ENCODE assay signal across 15 cellular contexts in genomic region chr5:108634951-108635288, GRCh38.
DNase-seq lines count a peak whose midpoint lies in the region; ATAC-seq and TF ChIP-seq lines count a peak whose summit lies in the region.
"Had no signal": no experiment of that assay in that cellular context is flagged by ENCODE, and none has a peak within 500 bp of the region (broad histone marks: within the 10 kb centered on the region; RNA-seq: fewer than 3 reads in every experiment).

No MANE protein-coding gene starts in this region.

- TF ChIP-seq EP300 in transverse colon (IDR thresholded peaks at IDR 0.05; ENCODE audit: low read depth), result no peak

- no peak overlapping the region for H3K27ac Mint-ChIP-seq in activated naive CD4-positive, alpha-beta T cell treated with anti-CD3 and anti-CD28 coated beads, Interleukin-2, amount 10 ng/mL, durations not matched to agents 7 days and 5 days
- H3K27ac Mint-ChIP-seq in activated CD8-positive, alpha-beta T cell treated with anti-CD3 and anti-CD28 coated beads for 36 hours, result no peak overlapping the region
- H3K27ac Mint-ChIP-seq: activated CD4-positive, alpha-beta T cell treated with anti-CD3 and anti-CD28 coated beads, Interleukin-2, amount 10 ng/mL, durations not matched to agents 7 days and 5 days; mesothelial cell of epicardium had no signal

- H3K4me1 Mint-ChIP-seq in activated naive CD4-positive, alpha-beta T cell treated with anti-CD3 and anti-CD28 coated beads, Interleukin-2, amount 10 ng/mL, durations not matched to agents 7 days and 5 days, result no peaks in the 10 kb centered on the region
- peaks cover 4% of the 10 kb centered on the region for H3K4me1 Mint-ChIP-seq in activated CD8-positive, alpha-beta T cell treated with anti-CD3 and anti-CD28 coated beads for 36 hours (ENCODE audit: low read depth)
- H3K4me1 Mint-ChIP-seq: activated CD4-positive, alpha-beta T cell treated with anti-CD3 and anti-CD28 coated beads, Interleukin-2, amount 10 ng/mL, durations not matched to agents 7 days and 5 days had no signal

- H3K27ac ChIP-seq in GM23248 (no peak overlapping the region), transverse colon (no peak overlapping the region)
- H3K27ac ChIP-seq: gastroesophageal sphincter, parathyroid adenoma had no signal

- no peaks in the 10 kb centered on the region for H3K36me3 ChIP-seq in GM06990 (ENCODE audit: control insufficient read depth, insufficient read depth, low read length)
- H3K36me3 ChIP-seq in GM23248 (ENCODE audit: low read depth), result no peaks in the 10 kb centered on the region
- H3K36me3 ChIP-seq in transverse colon, result no peaks in the 10 kb centered on the region
- H3K36me3 ChIP-seq: gastroesophageal sphincter had no signal

- intact Hi-C loops in transverse colon (cut with DNase I; ENCODE audit: low total_unique reads), result no loop called here
- intact Hi-C loops in activated CD8-positive, alpha-beta T cell treated with anti-CD3 and anti-CD28 coated beads for 36 hours (cut with micrococcal nuclease), result no loop called here

- ATAC-seq in GM19023 (IDR thresholded peaks at IDR 0.05; ENCODE audit: unreplicated experiment), result peak; percentile 72
- ATAC-seq in HG03280 (IDR thresholded peaks at IDR 0.05; ENCODE audit: unreplicated experiment), result peak; percentile 50
- ATAC-seq in activated CD8-positive, alpha-beta T cell treated with anti-CD3 and anti-CD28 coated beads for 36 hours, result no peak
- ATAC-seq: gastroesophageal sphincter had no signal

- H3K4me1 ChIP-seq in GM23248 (ENCODE audit: insufficient read depth) (peaks cover 15% of the 10 kb centered on the region), transverse colon (no peaks in the 10 kb centered on the region)
- H3K4me1 ChIP-seq: gastroesophageal sphincter, parathyroid adenoma had no signal

- TF ChIP-seq CTCF in GM06990 (IDR thresholded peaks at IDR 0.05; ENCODE audit: insufficient read depth, low read length, poor library complexity, severe bottlenecking) (no peak), transverse colon (IDR thresholded peaks at IDR 0.05) (no peak)
- no peak for TF ChIP-seq CTCF in activated CD8-positive, alpha-beta T cell treated with anti-CD3 and anti-CD28 coated beads for 36 hours (IDR thresholded peaks at IDR 0.05)

- no peak overlapping the region for H3K4me3 Mint-ChIP-seq in activated naive CD4-positive, alpha-beta T cell treated with anti-CD3 and anti-CD28 coated beads, Interleukin-2, amount 10 ng/mL, durations not matched to agents 7 days and 5 days
- no peak overlapping the region for H3K4me3 Mint-ChIP-seq in activated CD8-positive, alpha-beta T cell treated with anti-CD3 and anti-CD28 coated beads for 36 hours
- H3K4me3 Mint-ChIP-seq: activated CD4-positive, alpha-beta T cell treated with anti-CD3 and anti-CD28 coated beads, Interleukin-2, amount 10 ng/mL, durations not matched to agents 7 days and 5 days; mesothelial cell of epicardium had no signal

- POLR2A ChIA-PET in activated CD8-positive, alpha-beta T cell treated with anti-CD3 and anti-CD28 coated beads for 36 hours (lab: Charles Lee), result no interaction called here

- no peak overlapping the region for H3K9ac ChIP-seq in GM23248
- H3K9ac ChIP-seq: parathyroid adenoma had no signal

- no peak for TF ChIP-seq POLR2A in transverse colon (IDR thresholded peaks at IDR 0.05)

- H3K4me3 ChIP-seq in GM06990 (replicated peaks; ENCODE audit: low read depth, low read length), result no peak overlapping the region
- no peak overlapping the region for H3K4me3 ChIP-seq in GM23248
- H3K4me3 ChIP-seq in transverse colon, result no peak overlapping the region
- H3K4me3 ChIP-seq: gastroesophageal sphincter had no signal

- DNase-seq in GM06990 (ENCODE audit: extremely low read depth, insufficient read length) (peak; percentile 55), GM23248 (peak; percentile 42), transverse colon (no peak)
- no peak for DNase-seq in activated T-cell treated with anti-CD3 and anti-CD28 coated beads, Interleukin-2, amount 50 U/mL, for 1 hour
- DNase-seq in activated naive CD4-positive, alpha-beta T cell treated with anti-CD3 and anti-CD28 coated beads, Interleukin-2, amount 10 ng/mL, durations not matched to agents 7 days and 5 days, result no peak
- no peak for DNase-seq in activated CD8-positive, alpha-beta T cell treated with anti-CD3 and anti-CD28 coated beads for 36 hours
- DNase-seq: activated CD4-positive, alpha-beta T cell treated with anti-CD3 and anti-CD28 coated beads, Interleukin-2, amount 10 ng/mL, durations not matched to agents 7 days and 5 days; NCI-H1436 treated with DMSO at 0.1 percent for 48 hours; NCI-H526; T-helper 2 cell had no signal

- no peaks in the 10 kb centered on the region for H3K9me3 Mint-ChIP-seq in activated naive CD4-positive, alpha-beta T cell treated with anti-CD3 and anti-CD28 coated beads, Interleukin-2, amount 10 ng/mL, durations not matched to agents 7 days and 5 days
- H3K9me3 Mint-ChIP-seq in activated CD8-positive, alpha-beta T cell treated with anti-CD3 and anti-CD28 coated beads for 36 hours, result no peaks in the 10 kb centered on the region
- H3K9me3 Mint-ChIP-seq: activated CD4-positive, alpha-beta T cell treated with anti-CD3 and anti-CD28 coated beads, Interleukin-2, amount 10 ng/mL, durations not matched to agents 7 days and 5 days; mesothelial cell of epicardium had no signal

- H3K27me3 ChIP-seq in GM06990 (replicated peaks; ENCODE audit: control insufficient read depth, insufficient read depth, low read length) (no peaks in the 10 kb centered on the region), GM23248 (replicated peaks; ENCODE audit: insufficient read depth) (no peaks in the 10 kb centered on the region), transverse colon (no peaks in the 10 kb centered on the region)
- H3K27me3 ChIP-seq: gastroesophageal sphincter had no signal

- no peaks in the 10 kb centered on the region for H3K9me2 ChIP-seq in GM23248 (ENCODE audit: insufficient read depth)

- peaks cover 3% of the 10 kb centered on the region for H3K27me3 Mint-ChIP-seq in activated naive CD4-positive, alpha-beta T cell treated with anti-CD3 and anti-CD28 coated beads, Interleukin-2, amount 10 ng/mL, durations not matched to agents 7 days and 5 days
- no peaks in the 10 kb centered on the region for H3K27me3 Mint-ChIP-seq in activated CD8-positive, alpha-beta T cell treated with anti-CD3 and anti-CD28 coated beads for 36 hours

- 0 out of 2 replicates have a peak, but pooled peaks cover 10% of the 10 kb centered on the region for H3F3A ChIP-seq in GM23248 (ENCODE audit: insufficient read depth)

- H3K4me2 ChIP-seq in GM23248 (ENCODE audit: unreplicated experiment), result peak overlapping the region; percentile 11

- H2AFZ ChIP-seq in GM23248, result no peak overlapping the region
- H2AFZ ChIP-seq: parathyroid adenoma had no signal

- in situ Hi-C loops in GM23248 (cut with MboI), result no loop called here
- in situ Hi-C loops in transverse colon (cut with MboI; ENCODE audit: low pct_ligation_motif_present in 1 of 4, low pct_unique_long_range_greater_than_20kb in 1 of 4, low sequenced_read_pairs in 3 of 4), result no loop called here

- no peaks in the 10 kb centered on the region for H3K9me3 ChIP-seq in GM23248 (ENCODE audit: low read depth)
- no peaks in the 10 kb centered on the region for H3K9me3 ChIP-seq in transverse colon
- H3K9me3 ChIP-seq: gastroesophageal sphincter had no signal

- H3K36me3 Mint-ChIP-seq in activated naive CD4-positive, alpha-beta T cell treated with anti-CD3 and anti-CD28 coated beads, Interleukin-2, amount 10 ng/mL, durations not matched to agents 7 days and 5 days, result no peaks in the 10 kb centered on the region
- no peaks in the 10 kb centered on the region for H3K36me3 Mint-ChIP-seq in activated CD8-positive, alpha-beta T cell treated with anti-CD3 and anti-CD28 coated beads for 36 hours (ENCODE audit: low read depth)
- H3K36me3 Mint-ChIP-seq: mesothelial cell of epicardium had no signal

- H4K20me1 ChIP-seq in GM23248 (ENCODE audit: insufficient read depth), result no peaks in the 10 kb centered on the region

- no peaks in the 10 kb centered on the region for H3K79me2 ChIP-seq in GM23248 (ENCODE audit: insufficient read depth)
- H3K79me2 ChIP-seq: parathyroid adenoma had no signal

- CTCF ChIA-PET in activated naive CD4-positive, alpha-beta T cell treated with anti-CD3 and anti-CD28 coated beads, Interleukin-2, amount 10 ng/mL, durations not matched to agents 7 days and 5 days (lab: Charles Lee), result no interaction called here
- CTCF ChIA-PET in activated CD8-positive, alpha-beta T cell treated with anti-CD3 and anti-CD28 coated beads for 36 hours (lab: Charles Lee), result no interaction called here

Comparison
In these comparisons a context has a peak if more than half of its experiments do, and no peak if none do; other contexts are left out.
1. DNase-seq: peak in GM06990 (single experiment) and GM23248 (single experiment); none in activated T-cell treated with anti-CD3 and anti-CD28 coated beads, Interleukin-2, amount 50 U/mL, for 1 hour (single experiment), transverse colon (single experiment), activated naive CD4-positive, alpha-beta T cell treated with anti-CD3 and anti-CD28 coated beads, Interleukin-2, amount 10 ng/mL, durations not matched to agents 7 days and 5 days (single experiment) and activated CD8-positive, alpha-beta T cell treated with anti-CD3 and anti-CD28 coated beads for 36 hours (single experiment).